Comparison of ENCODE assay signal across 1 cellular context in genomic region chr17:79834575-79835469, GRCh38.
TF ChIP-seq lines count a peak whose summit lies in the region.

No MANE protein-coding gene starts in this region.

TF ChIP-seq in GM12878, 131 proteins besides CTCF, POLR2A, EP300 and RAD21:
- TF ChIP-seq MTA3 (IDR thresholded peaks at IDR 0.05; ENCODE audit: borderline replicate concordance, low read length) (no peak), NR2F1 (conservative IDR thresholded peaks at IDR 0.05) (0 out of 2 replicates have a peak, but pooled peaks have one; percentile 12), SMC3 (IDR thresholded peaks at IDR 0.05; ENCODE audit: borderline replicate concordance, low read length) (peak; percentile 32; the same call in 1 of the 2 replicates), TCF3 (IDR thresholded peaks at IDR 0.05; ENCODE audit: borderline replicate concordance, insufficient read depth, low read depth, low read length) (no peak), POLR2AphosphoS5 (IDR thresholded peaks at IDR 0.05; ENCODE audit: low read length) (peak; percentile 32; the same call in 1 of the 2 replicates), YY1 (IDR thresholded peaks at IDR 0.05; ENCODE audit: low read depth, low read length) (peak; percentile 27; the same call in 1 of the 2 replicates), BHLHE40 (IDR thresholded peaks at IDR 0.05; ENCODE audit: borderline replicate concordance in 1 of 2, low read depth in 2 of 2, low read length in 1 of 2) (no peak), CHD1 (IDR thresholded peaks at IDR 0.05; ENCODE audit: low read depth, low read length) (no peak), STAT3 (IDR thresholded peaks at IDR 0.05; ENCODE audit: low read depth, low read length) (no peak)
